33 cellular contexts compared by ENCODE assay signal in genomic region chr19:50210425-50210824, GRCh38. TPM values are rescaled to one million over a fixed set of nuclear protein-coding genes. Genes with fewer than 3 reads are reported as not detected.
"Had no signal": no experiment of that assay in that cellular context is flagged by ENCODE, and none has a peak within 500 bp of the region (broad histone marks: within the 10 kb centered on the region; RNA-seq: fewer than 3 reads in every experiment).

No MANE protein-coding gene starts in this region.

- H3K36me3 ChIP-seq: gastrocnemius medialis, lower lobe of right lung had no signal

- H3K27ac ChIP-seq: coronary artery, dorsolateral prefrontal cortex, epithelial cell of prostate, esophagus squamous epithelium, gastrocnemius medialis, heart right ventricle, left lung, lower lobe of right lung had no signal

- DNase-seq: dermis blood vessel endothelial cell; dorsolateral prefrontal cortex; effector CD4-positive, alpha-beta T cell; effector memory CD4-positive, alpha-beta T cell; erythroblast; esophagus squamous epithelium; foreskin fibroblast; foreskin melanocyte; gastrocnemius medialis; glutamatergic neuron; head of caudate nucleus; heart right ventricle; hippocampal formation; left cardiac atrium; left lung; left ventricle myocardium superior; lower lobe of right lung; mesenchymal stem cell had no signal

- H3K4me3 ChIP-seq: coronary artery, dorsolateral prefrontal cortex, esophagus squamous epithelium, gastrocnemius medialis, heart right ventricle, left lung, lower lobe of right lung, mucosa of descending colon had no signal

- ATAC-seq: esophagus mucosa, gastrocnemius medialis, left cardiac atrium, left lung, left ventricle myocardium superior, lower lobe of right lung, mucosa of descending colon had no signal

- H3K9me3 ChIP-seq: esophagus squamous epithelium, gastrocnemius medialis, lower lobe of right lung, mucosa of descending colon had no signal

- FAIRE-seq: colon, endothelial cell of umbilical vein, islet of Langerhans, keratinocyte had no signal

- H3K27me3 ChIP-seq: gastrocnemius medialis had no signal

- H3K4me1 ChIP-seq: left lung, lower lobe of right lung had no signal

RNA-seq across cellular contexts. Expression of gene MYH14, which starts 7.0 kb away (rescaled TPM):
- total RNA-seq: myocyte had no signal
- polyA plus RNA-seq: endothelial cell of umbilical vein had no signal

RNA-seq across cellular contexts. Expression of gene IZUMO2, which starts 47.3 kb away (rescaled TPM):
- total RNA-seq: dermis blood vessel endothelial cell, endothelial cell of umbilical vein, esophagus mucosa, esophagus squamous epithelium, gastrocnemius medialis, glomerular endothelial cell, heart right ventricle, kidney epithelial cell, left cardiac atrium, left lung, left ventricle myocardium superior, lower leg skin, lower lobe of right lung, lung microvascular endothelial cell, mesenteric fat pad, mesothelial cell of epicardium, mucosa of descending colon, myocyte had no signal
- polyA plus RNA-seq: endothelial cell of umbilical vein, heart right ventricle, keratinocyte had no signal
